8 cellular contexts compared by ENCODE assay signal in the genomic region with DNA sequence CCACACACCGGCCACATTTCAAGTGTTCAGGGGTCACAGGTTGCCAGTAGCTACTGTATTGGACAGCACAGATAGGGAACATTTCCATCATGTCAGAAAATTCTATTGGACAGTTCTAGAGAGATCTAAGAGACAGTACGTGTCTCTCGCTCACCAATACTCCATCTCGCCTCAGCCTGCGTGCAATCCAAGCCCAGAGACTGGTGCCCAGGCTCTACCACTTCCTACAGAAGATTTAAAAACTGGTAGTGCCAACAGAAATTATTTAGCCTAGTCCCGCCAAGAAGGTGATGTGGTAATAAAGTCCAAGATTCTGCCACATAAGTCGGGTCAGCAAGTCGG. TPM values are rescaled to one million over a fixed set of nuclear protein-coding genes. Genes with fewer than 3 reads are reported as not detected.
DNase-seq lines count a peak whose midpoint lies in the region; ATAC-seq and TF ChIP-seq lines count a peak whose summit lies in the region.

No MANE protein-coding gene starts in this region.

- no peaks in the 10 kb centered on the region for H3K9me3 Mint-ChIP-seq in CD14-positive monocyte
- H3K9me3 Mint-ChIP-seq in central memory CD8-positive, alpha-beta T cell: no peaks in the 10 kb centered on the region

- peak; percentile 43 for ATAC-seq in GM21390 (IDR thresholded peaks at IDR 0.05; ENCODE audit: unreplicated experiment)
- ATAC-seq in central memory CD8-positive, alpha-beta T cell (replicated peaks; ENCODE audit: extremely low read depth, poor library complexity, severe bottlenecking): peak; percentile 24

- H3K27me3 ChIP-seq in mucosa of rectum (ENCODE audit: control insufficient read depth in 2 of 2, insufficient read depth in 2 of 2, low read length in 2 of 2): no peaks in the 10 kb centered on the region

- H3K9me3 ChIP-seq in mucosa of rectum (ENCODE audit: control insufficient read depth in 2 of 2, low read length in 2 of 2): no peaks in the 10 kb centered on the region

- TF ChIP-seq CTCF in CD14-positive monocyte (IDR thresholded peaks at IDR 0.05): no peak

- intact Hi-C loops in CD14-positive monocyte (cut with micrococcal nuclease): loop anchor here in 1 of 2 donors (10.0 kb wide), 1 partner anchor 70 kb away; no protein-coding TSS in a partner anchor
- intact Hi-C loops in posterior cingulate gyrus (cut with DNase I): loop anchor here (2.0 kb wide), 1 partner anchor 70 kb away; a partner anchor contains a TSS

- peaks cover 44% of the 10 kb centered on the region for H3K4me1 Mint-ChIP-seq in CD14-positive monocyte
- peaks cover 28% of the 10 kb centered on the region for H3K4me1 Mint-ChIP-seq in central memory CD8-positive, alpha-beta T cell

- no peak for DNase-seq in CD14-positive monocyte (ENCODE audit: low spot score)
- DNase-seq in HT-29 (ENCODE audit: low spot score): peak; percentile 19
- DNase-seq in central memory CD8-positive, alpha-beta T cell (ENCODE audit: low spot score in 2 of 2): no peak
- no peak for DNase-seq in pons (ENCODE audit: low spot score)
- no peak for DNase-seq in posterior cingulate gyrus
- no peak for DNase-seq in NCI-H774 (lab: John Stamatoyannopoulos, UW)

- H3K4me1 ChIP-seq in mucosa of rectum (ENCODE audit: control insufficient read depth in 2 of 2, insufficient read depth in 2 of 2, low read length in 2 of 2): peaks cover 2 to 11% of the 10 kb centered on the region in 2 donors

- H3K4me3 Mint-ChIP-seq in CD14-positive monocyte: peak overlapping the region; percentile 86 to 100
- H3K4me3 Mint-ChIP-seq in central memory CD8-positive, alpha-beta T cell: peak overlapping the region; percentile 96

- peak overlapping the region; percentile 72 to 99 (median 90) for H3K27ac Mint-ChIP-seq in CD14-positive monocyte
- H3K27ac Mint-ChIP-seq in central memory CD8-positive, alpha-beta T cell (ENCODE audit: low read depth): peak overlapping the region; percentile 97

- no peak overlapping the region for H3K9ac ChIP-seq in mucosa of rectum (ENCODE audit: low read depth in 1 of 2, low read length in 2 of 2)

- peaks cover 1 to 5% (median 2%) of the 10 kb centered on the region in 3 donors for H3K27me3 Mint-ChIP-seq in CD14-positive monocyte (ENCODE audit: low read depth in 3 of 3)
- peaks cover 10% of the 10 kb centered on the region for H3K27me3 Mint-ChIP-seq in central memory CD8-positive, alpha-beta T cell

- peaks cover 0 to 7% of the 10 kb centered on the region in 2 donors for H3K36me3 Mint-ChIP-seq in CD14-positive monocyte
- peaks cover 16% of the 10 kb centered on the region for H3K36me3 Mint-ChIP-seq in central memory CD8-positive, alpha-beta T cell (ENCODE audit: insufficient read depth)

- peak overlapping the region in 1 of 2 donors; percentile 56 for H3K27ac ChIP-seq in mucosa of rectum (ENCODE audit: low read depth in 2 of 2, low read length in 2 of 2)

- H3K36me3 ChIP-seq in mucosa of rectum (ENCODE audit: control insufficient read depth in 2 of 2, insufficient read depth in 2 of 2, low read length in 2 of 2): no peaks in the 10 kb centered on the region

- H3K4me3 ChIP-seq in mucosa of rectum (ENCODE audit: low read length in 2 of 2): peak overlapping the region; percentile 49 to 75

RNA-seq across cellular contexts. Expression of a gene that starts 0.4 kb away (rescaled TPM):
- 100 to 1,000 TPM; 263 to 264 TPM for polyA plus RNA-seq in CD14-positive monocyte
- 18.2 and 22.0 TPM in 2 replicates for total RNA-seq in HT-29 (2014; rRNA removed; shearing (Covaris generic))
